In the genomic region with DNA sequence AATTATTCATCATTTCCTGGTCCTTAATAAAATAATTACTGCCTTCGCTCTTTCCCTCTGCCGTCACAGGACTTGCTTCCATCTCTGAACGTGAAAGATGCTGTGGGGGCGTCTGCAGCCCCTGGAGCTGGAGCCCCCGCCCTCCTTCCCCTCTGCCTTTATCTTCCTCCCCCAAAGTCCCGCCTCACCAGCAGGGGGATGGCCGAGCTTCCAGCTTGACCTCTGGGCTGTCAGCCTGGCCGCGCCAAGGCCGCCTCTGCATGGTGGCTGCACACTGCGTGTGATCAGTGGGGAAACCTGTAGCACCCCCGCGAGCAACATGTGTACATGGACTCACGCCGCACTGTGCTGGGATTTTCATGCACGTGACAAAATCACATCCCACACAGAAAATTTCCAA, we compare ENCODE assay signal across 20 cellular contexts. TPM values are rescaled to one million over a fixed set of nuclear protein-coding genes. Genes with fewer than 3 reads are reported as not detected.
DNase-seq lines count a peak whose midpoint lies in the region; ATAC-seq and TF ChIP-seq lines count a peak whose summit lies in the region.
"Had no signal": no experiment of that assay in that cellular context is flagged by ENCODE, and none has a peak within 500 bp of the region (broad histone marks: within the 10 kb centered on the region; RNA-seq: fewer than 3 reads in every experiment).

No MANE protein-coding gene starts in this region.

- H3K9me3 ChIP-seq in endodermal cell (ENCODE audit: control insufficient read depth, low read length) = no peaks in the 10 kb centered on the region
- H3K9me3 ChIP-seq in neural progenitor cell (ENCODE audit: low read depth) = no peaks in the 10 kb centered on the region
- no peaks in the 10 kb centered on the region for H3K9me3 ChIP-seq in uterus

- no peak overlapping the region for H3K4me2 ChIP-seq in neural progenitor cell

- no peaks in the 10 kb centered on the region for H3K4me1 ChIP-seq in endodermal cell (ENCODE audit: control insufficient read depth, insufficient read depth, low read length)
- H3K4me1 ChIP-seq in neural progenitor cell = peaks cover 17% of the 10 kb centered on the region
- no peaks in the 10 kb centered on the region for H3K4me1 ChIP-seq in uterus

- DNase-seq in ELF-1 (ENCODE audit: low read depth, low spot score) (peak; percentile 21), RWPE1 (ENCODE audit: low spot score) (no peak), endodermal cell (peak; percentile 72), neural progenitor cell (ENCODE audit: low spot score) (peak; percentile 56), uterus (no peak), NCI-H2029 (lab: John Stamatoyannopoulos, UW) (no peak)
- DNase-seq: DMS 273 treated with DMSO at 0.1 percent for 48 hours, DND-41, KBM-7, NCI-H1417, NCI-H187, NCI-H2227 treated with DMSO at 0.1 percent for 48 hours, NCI-H510A treated with DMSO at 0.1 percent for 48 hours, NCI-H774, SIG-M5 had no signal

- intact Hi-C loops in uterus (cut with DNase I; ENCODE audit: low total_unique reads) = no loop called here

- POLR2A ChIA-PET in RWPE1 (lab: Yijun Ruan, JAX; ENCODE audit: low non-redundant PET) = no interaction called here

- H3K27ac Mint-ChIP-seq in endodermal cell (no peak overlapping the region), neural progenitor cell (no peak overlapping the region)

- H3K4me1 Mint-ChIP-seq in endodermal cell = no peaks in the 10 kb centered on the region
- peaks cover 43% of the 10 kb centered on the region for H3K4me1 Mint-ChIP-seq in neural progenitor cell

- H3K4me3 Mint-ChIP-seq in endodermal cell (no peak overlapping the region), neural progenitor cell (no peak overlapping the region)

- H3F3A ChIP-seq in neural progenitor cell (ENCODE audit: low read depth) = no peaks in the 10 kb centered on the region

- CTCF ChIA-PET in RWPE1 (lab: Yijun Ruan, JAX) = interaction anchor here (0.6 to 1.7 kb wide), 2 partner anchors 269 to 309 kb away, joined by 3 to 4 read pairs; no protein-coding TSS in a partner anchor

- no peak for TF ChIP-seq POLR2A in uterus (IDR thresholded peaks at IDR 0.05)

- no peaks in the 10 kb centered on the region for H3K79me2 ChIP-seq in neural progenitor cell (ENCODE audit: low read depth)

- H4K20me1 ChIP-seq in neural progenitor cell (ENCODE audit: low read depth) = peaks cover 10% of the 10 kb centered on the region

- H3K9me3 Mint-ChIP-seq in endodermal cell = peaks cover 6% of the 10 kb centered on the region
- H3K9me3 Mint-ChIP-seq in neural progenitor cell = peaks cover 6% of the 10 kb centered on the region

- H2AFZ ChIP-seq in neural progenitor cell (replicated peaks) = no peak overlapping the region

- H3K27me3 ChIP-seq in endodermal cell (ENCODE audit: control insufficient read depth, insufficient read depth, low read length, poor library complexity, severe bottlenecking) (no peaks in the 10 kb centered on the region), neural progenitor cell (no peaks in the 10 kb centered on the region), uterus (no peaks in the 10 kb centered on the region)

- H3K9ac ChIP-seq in endodermal cell (ENCODE audit: extremely low read depth, low read length, poor library complexity, severe bottlenecking) (no peak overlapping the region), neural progenitor cell (no peak overlapping the region)

- 71% methylated on average over 5 to 16 of the region's 16 CpGs for WGBS in endodermal cell (ENCODE audit: insufficient coverage in 1 of 2, insufficient read length in 1 of 2), 2 experiments

- H3K36me3 Mint-ChIP-seq in endodermal cell (ENCODE audit: low read depth) (no peaks in the 10 kb centered on the region), neural progenitor cell (no peaks in the 10 kb centered on the region)

- H3K36me3 ChIP-seq in endodermal cell (ENCODE audit: control insufficient read depth, insufficient read depth, low read length) = no peaks in the 10 kb centered on the region
- H3K36me3 ChIP-seq in neural progenitor cell = no peaks in the 10 kb centered on the region
- no peaks in the 10 kb centered on the region for H3K36me3 ChIP-seq in uterus

- TF ChIP-seq CTCF in RWPE1 (conservative IDR thresholded peaks at IDR 0.05; ENCODE audit: low read depth) = no peak
- TF ChIP-seq CTCF in endodermal cell (conservative IDR thresholded peaks at IDR 0.05) = peak; percentile 53
- peak; percentile 44 for TF ChIP-seq CTCF in neural progenitor cell (IDR thresholded peaks at IDR 0.05)
- TF ChIP-seq CTCF in uterus (IDR thresholded peaks at IDR 0.05) = no peak

- ATAC-seq in GM21381 (IDR thresholded peaks at IDR 0.05; ENCODE audit: unreplicated experiment) (no peak), HG02884 (IDR thresholded peaks at IDR 0.05; ENCODE audit: unreplicated experiment) (no peak)
- ATAC-seq: HCT116 had no signal

- H3K27ac ChIP-seq in RWPE1 = 0 out of 2 replicates have a peak overlapping the region, but pooled peaks have one; percentile 63
- no peak overlapping the region for H3K27ac ChIP-seq in endodermal cell (ENCODE audit: low read depth, low read length)
- H3K27ac ChIP-seq in neural progenitor cell = no peak overlapping the region
- H3K27ac ChIP-seq in uterus = no peak overlapping the region

- H3K27me3 Mint-ChIP-seq in endodermal cell (ENCODE audit: insufficient read depth) (no peaks in the 10 kb centered on the region), neural progenitor cell (ENCODE audit: insufficient read depth, low read depth) (peaks cover 16% of the 10 kb centered on the region)

- H3K4me3 ChIP-seq in endodermal cell (ENCODE audit: low read length) = no peak overlapping the region
- no peak overlapping the region for H3K4me3 ChIP-seq in neural progenitor cell
- no peak overlapping the region for H3K4me3 ChIP-seq in uterus

RNA-seq across cellular contexts. Expression of gene PSAPL1, which starts 26.4 kb away (rescaled TPM):
- total RNA-seq in endodermal cell = under 1 TPM; 0.13 to 0.24 TPM
- not detected for polyA plus RNA-seq in endodermal cell (2013, experiment 1 of 2)
- not detected for polyA plus RNA-seq in endodermal cell (2013, experiment 2 of 2)
- total RNA-seq in neural progenitor cell (ENCODE audit: low replicate concordance) = 0.06 TPM in 1 of 2 replicates, not detected in the other
- total RNA-seq in uterus = not detected
- total RNA-seq: A673, OCI-LY7 had no signal

Comparison
In these comparisons a context has a peak if more than half of its experiments do, and no peak if none do; other contexts are left out.
1. DNase-seq: peak in ELF-1 (single experiment), endodermal cell (single experiment) and neural progenitor cell (single experiment); none in RWPE1 (single experiment), uterus (0 of 2) and NCI-H2029 (single experiment).
2. CTCF ChIP-seq: peak in endodermal cell (single experiment) and neural progenitor cell (single experiment); none in RWPE1 (single experiment) and uterus (0 of 4).